9 cellular contexts compared by ENCODE assay signal in genomic region chr15:101252836-101253235, GRCh38. TPM values are rescaled to one million over a fixed set of nuclear protein-coding genes. Genes with fewer than 3 reads are reported as not detected.
A peak's percentile ranks its signal among the peaks of the same experiment; 100 is the strongest.
DNase-seq lines count a peak whose midpoint lies in the region; ATAC-seq and TF ChIP-seq lines count a peak whose summit lies in the region.
"Had no signal": no experiment of that assay in that cellular context is flagged by ENCODE, and none has a peak within 500 bp of the region (broad histone marks: within the 10 kb centered on the region; RNA-seq: fewer than 3 reads in every experiment).

No MANE protein-coding gene starts in this region.

- peaks cover under 1% of the 10 kb centered on the region for H3F3A ChIP-seq in SK-N-SH (replicated peaks; ENCODE audit: insufficient read depth)

- H3K4me3 Mint-ChIP-seq in T-cell = peak overlapping the region; percentile 92 to 93 (median 93)

- H3K27ac ChIP-seq in SK-N-SH (ENCODE audit: low read depth in 2 of 2, low read length in 1 of 2) = peak overlapping the region; percentile 52 to 90
- H3K27ac ChIP-seq in hepatocyte = peak overlapping the region; percentile 93
- H3K27ac ChIP-seq in stomach = peak overlapping the region in 4 of 5 donors; percentile 86 to 97 (median 93)

- H3K79me2 ChIP-seq in SK-N-SH (ENCODE audit: insufficient read depth) = peaks cover 32% of the 10 kb centered on the region
- peaks cover 35% of the 10 kb centered on the region for H3K79me2 ChIP-seq in hepatocyte

- intact Hi-C loops in stomach (cut with DNase I; ENCODE audit: low total_unique reads) = no loop called here

- H2AFZ ChIP-seq in SK-N-SH (ENCODE audit: low read depth) (peak overlapping the region; percentile 80), hepatocyte (peak overlapping the region; percentile 91)

- no peaks in the 10 kb centered on the region for H3K9me3 ChIP-seq in SK-N-SH
- H3K9me3 ChIP-seq in hepatocyte (ENCODE audit: low read depth) = no peaks in the 10 kb centered on the region
- H3K9me3 ChIP-seq in stomach = no peaks in the 10 kb centered on the region

- H3K36me3 ChIP-seq in SK-N-SH (replicated peaks in 1 of 2; ENCODE audit: control insufficient read depth in 1 of 2, insufficient read depth in 2 of 2, low read length in 1 of 2) (peaks cover 0 to 5% of the 10 kb centered on the region in 2 experiments), hepatocyte (replicated peaks; ENCODE audit: insufficient read depth, low read depth) (no peaks in the 10 kb centered on the region), stomach (no peaks in the 10 kb centered on the region)

- TF ChIP-seq CTCF in SK-N-SH (IDR thresholded peaks at IDR 0.05) = no peak
- no peak for TF ChIP-seq CTCF in hepatocyte (IDR thresholded peaks at IDR 0.05; ENCODE audit: poor library complexity)
- TF ChIP-seq CTCF in stomach (IDR thresholded peaks at IDR 0.05) = no peak

- no peaks in the 10 kb centered on the region for H3K27me3 ChIP-seq in SK-N-SH (ENCODE audit: insufficient read depth)
- H3K27me3 ChIP-seq in hepatocyte = no peaks in the 10 kb centered on the region
- H3K27me3 ChIP-seq in stomach = no peaks in the 10 kb centered on the region

- POLR2A ChIA-PET in SK-N-SH (lab: Yijun Ruan, JAX) = interaction anchor here (1.1 kb wide), 1 partner anchor 244 kb away, joined by 4 read pairs; no protein-coding TSS in a partner anchor
- POLR2A ChIA-PET in T-cell (lab: Charles Lee) = interaction anchor here in 1 of 2 donors (1.1 kb wide), 1 partner anchor 10 kb away, joined by 5 read pairs; no protein-coding TSS in a partner anchor

- H3K4me2 ChIP-seq in SK-N-SH = peak overlapping the region; percentile 76
- H3K4me2 ChIP-seq in hepatocyte = peak overlapping the region; percentile 89

- H3K27ac Mint-ChIP-seq in T-cell = peak overlapping the region in 1 of 2 donors; percentile 89

- no peaks in the 10 kb centered on the region for H3K36me3 Mint-ChIP-seq in T-cell

- TF ChIP-seq RAD21 in SK-N-SH (IDR thresholded peaks at IDR 0.05; ENCODE audit: low read length) = no peak

- H3K4me1 Mint-ChIP-seq in T-cell = peaks cover 30 to 36% (median 34%) of the 10 kb centered on the region in 3 donors

- H4K20me1 ChIP-seq in SK-N-SH (ENCODE audit: insufficient read depth) = peaks cover 29% of the 10 kb centered on the region
- H4K20me1 ChIP-seq in hepatocyte (ENCODE audit: insufficient read depth, poor library complexity, severe bottlenecking) = peaks cover 29% of the 10 kb centered on the region

- peaks cover 0 to 1% of the 10 kb centered on the region in 2 donors for H3K27me3 Mint-ChIP-seq in T-cell

- CTCF ChIA-PET in SK-N-SH (lab: Yijun Ruan, JAX) (interaction anchor here (1.0 to 12.8 kb wide), 9 partner anchors 20 to 245 kb away, joined by 3 to 190 read pairs (median 4); no protein-coding TSS in a partner anchor), T-cell (lab: Charles Lee) (interaction anchor here (0.7 to 1.4 kb wide), 3 partner anchors 10 to 233 kb away, joined by 3 to 8 read pairs (median 5); no protein-coding TSS in a partner anchor)

- no peaks in the 10 kb centered on the region for H3K9me2 ChIP-seq in SK-N-SH
- H3K9me2 ChIP-seq in hepatocyte (replicated peaks; ENCODE audit: insufficient read depth) = no peaks in the 10 kb centered on the region

- H3K4me1 ChIP-seq in SK-N-SH (ENCODE audit: control insufficient read depth in 1 of 2, insufficient read depth in 2 of 2, low read depth in 1 of 2, low read length in 1 of 2) (peaks cover 4 to 22% of the 10 kb centered on the region in 2 experiments; a peak in 2 of 4 replicates), hepatocyte (ENCODE audit: insufficient read depth) (peaks cover 33% of the 10 kb centered on the region), stomach (peaks cover 23 to 53% (median 44%) of the 10 kb centered on the region in 4 donors)

- no peak for DNase-seq in SK-N-SH
- DNase-seq in T-cell = no peak
- no peak for DNase-seq in hepatocyte (ENCODE audit: low spot score)
- no peak for DNase-seq in stomach
- no peak for DNase-seq in cerebellar nuclear complex (lab: John Stamatoyannopoulos, UW)
- DNase-seq: NCI-H1436 had no signal

- TF ChIP-seq POLR2A in stomach (IDR thresholded peaks at IDR 0.05) = no peak

- WGBS in SK-N-SH (ENCODE audit: low lambda C conversion rate) = 65% methylated on average over 3 of the region's 3 CpGs
- WGBS in hepatocyte (ENCODE audit: low lambda C conversion rate, missing lambda C conversion rate) = 53% methylated on average over 3 of the region's 3 CpGs
- 32 to 46% (median 37%) methylated on average over 3 of the region's 3 CpGs for WGBS in stomach, 5 donors

- no peak for TF ChIP-seq EP300 in SK-N-SH (IDR thresholded peaks at IDR 0.05; ENCODE audit: borderline replicate concordance in 1 of 2, low read depth in 1 of 2, low read length in 1 of 2)
- TF ChIP-seq EP300 in stomach (IDR thresholded peaks at IDR 0.05) = no peak

- H3K4me3 ChIP-seq in SK-N-SH (ENCODE audit: low read depth in 2 of 2, low read length in 1 of 2) (peak overlapping the region; percentile 65 to 89), hepatocyte (peak overlapping the region; percentile 93), stomach (peak overlapping the region; percentile 71 to 95 (median 77))

- H3K9ac ChIP-seq in SK-N-SH = peak overlapping the region; percentile 67

- ATAC-seq in SK-N-SH treated with all-trans-retinoic acid at 6 μM for 48 hours (no peak), T-cell (replicated peaks in 1 of 4) (no peak), GM21381 (IDR thresholded peaks at IDR 0.05; ENCODE audit: unreplicated experiment) (no peak), HG03439 (IDR thresholded peaks at IDR 0.05; ENCODE audit: unreplicated experiment) (no peak)

- no peaks in the 10 kb centered on the region for H3K9me3 Mint-ChIP-seq in T-cell

TF ChIP-seq in SK-N-SH, 30 proteins besides CTCF, POLR2A, EP300 and RAD21 (continues in another document):
- no peak for TF ChIP-seq FOSL2 (IDR thresholded peaks at IDR 0.05; ENCODE audit: borderline replicate concordance, low read depth)
- no peak for TF ChIP-seq YY1 (IDR thresholded peaks at IDR 0.05; ENCODE audit: low read depth)
- no peak for TF ChIP-seq RCOR1 (IDR thresholded peaks at IDR 0.05; ENCODE audit: low read length)
- TF ChIP-seq ELF1 (IDR thresholded peaks at IDR 0.05) = no peak
- no peak for TF ChIP-seq TEAD4 (IDR thresholded peaks at IDR 0.05; ENCODE audit: borderline replicate concordance, insufficient read depth)
- TF ChIP-seq USF2 (IDR thresholded peaks at IDR 0.05; ENCODE audit: borderline replicate concordance, low read depth, low read length) = no peak

TF ChIP-seq in SK-N-SH treated with all-trans-retinoic acid at 6 μM for 48 hours, 23 proteins besides CTCF, POLR2A, EP300 and RAD21 (continues in another document):
- TF ChIP-seq ZC3H10 (CRISPR knock-in tag; IDR thresholded peaks at IDR 0.05) (no peak), ESRRG (CRISPR knock-in tag; IDR thresholded peaks at IDR 0.05) (no peak), ZFP3 (CRISPR knock-in tag; IDR thresholded peaks at IDR 0.05) (no peak), TSHZ2 (CRISPR knock-in tag; IDR thresholded peaks at IDR 0.05) (no peak)

RNA-seq across cellular contexts. Expression of gene CHSY1, which starts 1.0 kb away (rescaled TPM):
- polyA plus RNA-seq in SK-N-SH (2012; rRNA removed) (15.7 and 17.4 TPM in 2 replicates), hepatocyte (20.4 and 22.5 TPM in 2 replicates), stomach (10 to 100 TPM in 1 of 3 donors, 1 to 10 TPM in 2; 4.7 to 11.8 (median 9.0) TPM)
- 21.1 and 21.5 TPM in 2 replicates for polyA plus RNA-seq in SK-N-SH (2012; cell fraction: cytosol; rRNA removed)
- polyA plus RNA-seq in SK-N-SH (2012; cell fraction: nucleus; rRNA removed) = 6.0 and 10.5 TPM in 2 replicates
- total RNA-seq in T-cell (10 to 100 TPM; 10.8 to 17.7 (median 14.8) TPM), hepatocyte (26.2 and 27.8 TPM in 2 replicates), stomach (10 to 100 TPM; 20.7 to 57.1 (median 35.1) TPM)

RNA-seq across cellular contexts. Expression of gene SELENOS, which starts 24.4 kb away (rescaled TPM):
- polyA plus RNA-seq in SK-N-SH (2012; rRNA removed) = 101 and 124 TPM in 2 replicates
- 124 and 132 TPM in 2 replicates for polyA plus RNA-seq in SK-N-SH (2012; cell fraction: cytosol; rRNA removed)
- 48.8 and 75.5 TPM in 2 replicates for polyA plus RNA-seq in SK-N-SH (2012; cell fraction: nucleus; rRNA removed)
- 10 to 100 TPM; 31.3 to 39.9 (median 38.4) TPM for total RNA-seq in T-cell
- 122 and 127 TPM in 2 replicates for total RNA-seq in hepatocyte
- polyA plus RNA-seq in hepatocyte = 158 and 192 TPM in 2 replicates
- total RNA-seq in stomach = 100 to 1,000 TPM in 1 of 5 donors, 10 to 100 TPM in 4; 71.7 to 184 (median 86.9) TPM
- 10 to 100 TPM; 37.4 to 67.2 (median 62.9) TPM for polyA plus RNA-seq in stomach

RNA-seq across cellular contexts. Expression of gene SNRPA1, which starts 42.2 kb away (rescaled TPM):
- polyA plus RNA-seq in SK-N-SH (2012; rRNA removed) (59.9 and 62.3 TPM in 2 replicates), hepatocyte (110 and 117 TPM in 2 replicates), stomach (10 to 100 TPM; 58.9 to 61.7 (median 59.1) TPM)
- 68.2 and 86.6 TPM in 2 replicates for polyA plus RNA-seq in SK-N-SH (2012; cell fraction: cytosol; rRNA removed)
- polyA plus RNA-seq in SK-N-SH (2012; cell fraction: nucleus; rRNA removed) = 58.2 and 99.5 TPM in 2 replicates
- total RNA-seq in T-cell (100 to 1,000 TPM in 2 of 5 donors, 10 to 100 TPM in 3; 77.0 to 199 (median 97.0) TPM), hepatocyte (40.0 and 54.7 TPM in 2 replicates), stomach (10 to 100 TPM in 4 of 5 donors, 1 to 10 TPM in 1; 3.5 to 75.6 (median 32.1) TPM)
